15 cellular contexts compared by ENCODE assay signal in genomic region chr2:219312683-219313263, GRCh38. TPM values are rescaled to one million over a fixed set of nuclear protein-coding genes. Genes with fewer than 3 reads are reported as not detected.
"Had no signal": no experiment of that assay in that cellular context is flagged by ENCODE, and none has a peak within 500 bp of the region (broad histone marks: within the 10 kb centered on the region; RNA-seq: fewer than 3 reads in every experiment).

No MANE protein-coding gene starts in this region.

RNA-seq across cellular contexts. Expression of gene PTPRN, which starts 3.6 kb away (rescaled TPM):
- total RNA-seq: activated B cell treated with CpG ODN at 0.5 μM for 24 hours; activated CD4-positive, alpha-beta T cell treated with anti-CD3 and anti-CD28 coated beads, Interleukin-2, amount 10 ng/mL, durations not matched to agents 24 days and 14 days; activated CD4-positive, alpha-beta T cell treated with anti-CD3 and anti-CD28 coated beads, Interleukin-2, amount 10 ng/mL, durations not matched to agents 7 days and 5 days; T-helper 1 cell treated with Interleukin-12 subunit alpha and Interleukin-12 subunit beta and Interleukin-4 antibody, amounts not matched to agents 30 ng/mL and 1 ng/mL, for 36 hours; T-helper 2 cell treated with Interferon-gamma antibody and Interleukin-4, amounts not matched to agents 100 ng/mL and 5 ng/mL, for 36 hours had no signal

RNA-seq across cellular contexts. Expression of gene RESP18, which starts 19.8 kb away (rescaled TPM):
- total RNA-seq: activated B cell treated with CpG ODN at 0.5 μM for 24 hours; activated CD4-positive, alpha-beta memory T cell treated with anti-CD3 and anti-CD28 coated beads for 36 hours; activated CD4-positive, alpha-beta memory T cell treated with anti-CD3 and anti-CD28 coated beads, Interleukin-2, amount 10 ng/mL, durations not matched to agents 7 days and 5 days; activated CD4-positive, alpha-beta T cell treated with anti-CD3 and anti-CD28 coated beads for 36 hours; activated CD4-positive, alpha-beta T cell treated with anti-CD3 and anti-CD28 coated beads, Interleukin-2, amount 10 ng/mL, durations not matched to agents 24 days and 14 days; activated CD4-positive, alpha-beta T cell treated with anti-CD3 and anti-CD28 coated beads, Interleukin-2, amount 10 ng/mL, durations not matched to agents 7 days and 5 days; activated CD8-positive, alpha-beta memory T cell treated with anti-CD3 and anti-CD28 coated beads for 36 hours; activated CD8-positive, alpha-beta memory T cell treated with anti-CD3 and anti-CD28 coated beads, Interleukin-2, amount 10 ng/mL, durations not matched to agents 7 days and 5 days; activated CD8-positive, alpha-beta T cell treated with anti-CD3 and anti-CD28 coated beads for 36 hours; activated CD8-positive, alpha-beta T cell treated with anti-CD3 and anti-CD28 coated beads, Interleukin-2, amount 10 ng/mL, durations not matched to agents 7 days and 5 days; T-cell; T-helper 1 cell treated with Interleukin-12 subunit alpha and Interleukin-12 subunit beta and Interleukin-4 antibody, amounts not matched to agents 30 ng/mL and 1 ng/mL, for 36 hours; T-helper 17 cell; T-helper 2 cell treated with Interferon-gamma antibody and Interleukin-4, amounts not matched to agents 100 ng/mL and 5 ng/mL, for 36 hours; WTC11 had no signal

RNA-seq across cellular contexts. Expression of gene TUBA4B, which starts 59.7 kb away (rescaled TPM):
- total RNA-seq: activated B cell treated with CpG ODN at 0.5 μM for 24 hours; activated CD4-positive, alpha-beta memory T cell treated with anti-CD3 and anti-CD28 coated beads for 36 hours; activated CD4-positive, alpha-beta memory T cell treated with anti-CD3 and anti-CD28 coated beads, Interleukin-2, amount 10 ng/mL, durations not matched to agents 7 days and 5 days; activated CD4-positive, alpha-beta T cell treated with anti-CD3 and anti-CD28 coated beads for 36 hours; activated CD4-positive, alpha-beta T cell treated with anti-CD3 and anti-CD28 coated beads, Interleukin-2, amount 10 ng/mL, durations not matched to agents 24 days and 14 days; activated CD4-positive, alpha-beta T cell treated with anti-CD3 and anti-CD28 coated beads, Interleukin-2, amount 10 ng/mL, durations not matched to agents 7 days and 5 days; activated CD8-positive, alpha-beta memory T cell treated with anti-CD3 and anti-CD28 coated beads for 36 hours; activated CD8-positive, alpha-beta memory T cell treated with anti-CD3 and anti-CD28 coated beads, Interleukin-2, amount 10 ng/mL, durations not matched to agents 7 days and 5 days; activated CD8-positive, alpha-beta T cell treated with anti-CD3 and anti-CD28 coated beads for 36 hours; activated CD8-positive, alpha-beta T cell treated with anti-CD3 and anti-CD28 coated beads, Interleukin-2, amount 10 ng/mL, durations not matched to agents 7 days and 5 days; T-cell; T-helper 17 cell; T-helper 2 cell treated with Interferon-gamma antibody and Interleukin-4, amounts not matched to agents 100 ng/mL and 5 ng/mL, for 36 hours had no signal
